18 cellular contexts compared by ENCODE assay signal in the genomic region with DNA sequence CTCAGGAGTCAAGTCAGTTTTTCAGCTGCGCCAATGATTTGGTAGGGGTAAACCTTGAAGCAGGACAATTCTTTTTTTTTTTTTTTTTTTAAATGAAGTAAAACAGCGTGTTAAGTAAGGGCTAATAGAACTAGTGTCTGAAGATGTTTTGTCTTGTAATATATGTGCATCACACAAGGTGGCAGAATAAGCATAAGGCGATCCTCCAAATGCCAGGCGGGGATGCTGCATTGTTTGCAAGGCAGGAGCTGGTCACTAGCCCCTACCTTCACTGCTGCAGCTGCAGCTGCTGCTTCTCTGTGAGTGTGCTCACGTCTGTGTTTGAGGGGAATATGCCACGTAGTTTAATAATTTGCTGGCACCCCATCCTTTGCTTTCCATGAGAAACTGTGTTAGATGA.
DNase-seq lines count a peak whose midpoint lies in the region; ATAC-seq and TF ChIP-seq lines count a peak whose summit lies in the region.
"Had no signal": no experiment of that assay in that cellular context is flagged by ENCODE, and none has a peak within 500 bp of the region (broad histone marks: within the 10 kb centered on the region; RNA-seq: fewer than 3 reads in every experiment).

No MANE protein-coding gene starts in this region.

- H3K27ac Mint-ChIP-seq in glutamatergic neuron (ENCODE audit: unreplicated experiment), result no peak overlapping the region
- H3K27ac Mint-ChIP-seq: activated T-helper 17 cell treated with anti-CD3 and anti-CD28 coated beads, Interleukin-2, amount 50 U/mL, for 72 hours; naive B cell had no signal

- H3K27me3 ChIP-seq in Panc1 (ENCODE audit: control insufficient read depth, insufficient read depth, low read length), result no peaks in the 10 kb centered on the region; the same call in none of the 2 replicates
- H3K27me3 ChIP-seq: BLaER1, gastrocnemius medialis, right atrium auricular region had no signal

- no peaks in the 10 kb centered on the region for H3K4me1 Mint-ChIP-seq in glutamatergic neuron (ENCODE audit: low read depth, unreplicated experiment)
- H3K4me1 Mint-ChIP-seq: activated T-helper 17 cell treated with anti-CD3 and anti-CD28 coated beads, Interleukin-2, amount 50 U/mL, for 72 hours had no signal

- in situ Hi-C loops in Panc1 (cut with HindIII; ENCODE audit: low pct_unique_long_range_greater_than_20kb, low sequenced_read_pairs), result no loop called here

- no peak overlapping the region for H3K4me3 ChIP-seq in Panc1 (ENCODE audit: low read depth in 2 of 2, low read length in 2 of 2)
- H3K4me3 ChIP-seq: BLaER1, gastrocnemius medialis, right atrium auricular region had no signal

- H3K36me3 ChIP-seq in Panc1 (ENCODE audit: control insufficient read depth, insufficient read depth, low read length), result no peaks in the 10 kb centered on the region
- H3K36me3 ChIP-seq: BLaER1, gastrocnemius medialis, right atrium auricular region had no signal

- no peak overlapping the region for H3K27ac ChIP-seq in Panc1 (ENCODE audit: low read length)
- H3K27ac ChIP-seq: BLaER1, gastrocnemius medialis, right atrium auricular region had no signal

- H3K9me3 Mint-ChIP-seq in glutamatergic neuron (ENCODE audit: unreplicated experiment), result no peaks in the 10 kb centered on the region
- H3K9me3 Mint-ChIP-seq: activated T-helper 17 cell treated with anti-CD3 and anti-CD28 coated beads, Interleukin-2, amount 50 U/mL, for 72 hours; naive B cell had no signal

- peaks cover 2% of the 10 kb centered on the region for H3K27me3 Mint-ChIP-seq in glutamatergic neuron (ENCODE audit: unreplicated experiment)

- peak; percentile 74; the same call in 1 of the 2 replicates for ATAC-seq in Panc1
- no peak for ATAC-seq in HG03442 (IDR thresholded peaks at IDR 0.05; ENCODE audit: unreplicated experiment)
- ATAC-seq in HG03354 (IDR thresholded peaks at IDR 0.05; ENCODE audit: poor library complexity, severe bottlenecking, unreplicated experiment), result no peak
- ATAC-seq: activated T-helper 17 cell treated with anti-CD3 and anti-CD28 coated beads, Interleukin-2, amount 50 U/mL, for 72 hours; gastrocnemius medialis had no signal

- BruUV-seq in Panc1 (replicated peaks; lab: Mats Ljungman, UMichigan), result no TSS peak

- TF ChIP-seq CTCF in Panc1 (IDR thresholded peaks at IDR 0.05) (peak; percentile 41; the same call in 1 of the 2 replicates), glutamatergic neuron (IDR thresholded peaks at IDR 0.05; ENCODE audit: partially characterized antibody, unreplicated experiment) (no peak)

- no peak overlapping the region for H3K4me3 Mint-ChIP-seq in glutamatergic neuron (ENCODE audit: unreplicated experiment)
- H3K4me3 Mint-ChIP-seq: activated T-helper 17 cell treated with anti-CD3 and anti-CD28 coated beads, Interleukin-2, amount 50 U/mL, for 72 hours; naive B cell had no signal

- no peaks in the 10 kb centered on the region for H3K36me3 Mint-ChIP-seq in glutamatergic neuron (ENCODE audit: unreplicated experiment)
- H3K36me3 Mint-ChIP-seq: naive B cell had no signal

- intact Hi-C loops in Panc1 (cut with micrococcal nuclease; ENCODE audit: unreplicated experiment), result no loop called here

- CTCF ChIA-PET in Panc1 (lab: Charles Lee), result interaction anchor here (0.7 kb wide), 1 partner anchor 688 kb away, joined by 6 read pairs; no protein-coding TSS in a partner anchor

- no peaks in the 10 kb centered on the region for H3K9me3 ChIP-seq in Panc1 (ENCODE audit: control insufficient read depth, insufficient read depth, low read depth, low read length)
- H3K9me3 ChIP-seq: BLaER1, gastrocnemius medialis, right atrium auricular region had no signal

- POLR2A ChIA-PET in Panc1 (lab: Charles Lee), result no interaction called here

- H3K4me1 ChIP-seq in Panc1 (ENCODE audit: control insufficient read depth, insufficient read depth, low read length), result no peaks in the 10 kb centered on the region
- H3K4me1 ChIP-seq: gastrocnemius medialis, right atrium auricular region had no signal

- DNase-seq in D341Med (ENCODE audit: low spot score) (peak; percentile 38), HT-29 (ENCODE audit: low spot score) (peak; percentile 9), Panc1 (ENCODE audit: low read depth, low spot score) (no peak), glutamatergic neuron (peak; percentile 23), HUDEP-2 (lab: John Stamatoyannopoulos, UW; ENCODE audit: unreplicated experiment in 76 of 76) (no peak)
- no peak for DNase-seq in activated CD8-positive, alpha-beta memory T cell treated with anti-CD3 and anti-CD28 coated beads for 24 hours
- DNase-seq: activated CD4-positive, alpha-beta T cell treated with anti-CD3 and anti-CD28 coated beads, Interleukin-2, amount 50 U/mL, for 1 hour; effector CD4-positive, alpha-beta T cell; gastrocnemius medialis; naive B cell; stimulated activated CD4-positive, alpha-beta T cell treated with anti-CD3 and anti-CD28 coated beads, Interleukin-4, amount 100 ng/mL, for 1 hour; stimulated activated naive CD4-positive, alpha-beta T cell treated with Interleukin-2 at 50 U/mL for 16 hours; T-helper 1 cell had no signal

Comparison
In these comparisons a context has a peak if more than half of its experiments do, and no peak if none do; other contexts are left out.
1. DNase-seq: peak in D341Med (single experiment), HT-29 (single experiment) and glutamatergic neuron (single experiment); none in Panc1 (single experiment), activated CD8-positive, alpha-beta memory T cell treated with anti-CD3 and anti-CD28 coated beads for 24 hours (single experiment) and HUDEP-2 (0 of 76).